ENCODE assay signal across 22 cellular contexts in genomic region chr18:25494888-25495287, GRCh38.
"Had no signal": no experiment of that assay in that cellular context is flagged by ENCODE, and none has a peak within 500 bp of the region (broad histone marks: within the 10 kb centered on the region; RNA-seq: fewer than 3 reads in every experiment).

No MANE protein-coding gene starts in this region.

- H3K27ac ChIP-seq: HL-60, PC-9, Peyer's patch, SJCRH30 had no signal

- H2AFZ ChIP-seq: PC-9 had no signal

- H3K27me3 ChIP-seq: Peyer's patch, SJCRH30 had no signal

- H3K4me3 ChIP-seq: PC-9, Peyer's patch, SJCRH30 had no signal

- H3K4me1 ChIP-seq: Peyer's patch, SJCRH30 had no signal

- H3K36me3 ChIP-seq: Peyer's patch, SJCRH30 had no signal

- H3K4me2 ChIP-seq: PC-9 had no signal

- ATAC-seq: Right ventricle myocardium inferior, SK-N-SH treated with all-trans-retinoic acid at 6 μM for 48 hours had no signal

- DNase-seq: Karpas-422; KG1; MM.1S; NCI-H1092 treated with DMSO at 0.1 percent for 48 hours; NCI-H1436; NCI-H187; NCI-H2029; NCI-H2171 treated with DMSO at 0.1 percent for 48 hours; NCI-H2227 treated with DMSO at 0.1 percent for 48 hours; NCI-H510A; NCI-H524 treated with DMSO at 0.1 percent for 48 hours; NCI-H69; NCI-H774; NK-92 treated with Interleukin-12 subunit alpha and Interleukin-12 subunit beta, amount 100 ng/mL, for 24 hours; PC-9; Peyer's patch; SHP77 treated with DMSO at 0.1 percent for 48 hours; SJCRH30; T-helper 1 cell had no signal

- H3K9me3 ChIP-seq: Peyer's patch, SJCRH30 had no signal
